In the genomic region with DNA sequence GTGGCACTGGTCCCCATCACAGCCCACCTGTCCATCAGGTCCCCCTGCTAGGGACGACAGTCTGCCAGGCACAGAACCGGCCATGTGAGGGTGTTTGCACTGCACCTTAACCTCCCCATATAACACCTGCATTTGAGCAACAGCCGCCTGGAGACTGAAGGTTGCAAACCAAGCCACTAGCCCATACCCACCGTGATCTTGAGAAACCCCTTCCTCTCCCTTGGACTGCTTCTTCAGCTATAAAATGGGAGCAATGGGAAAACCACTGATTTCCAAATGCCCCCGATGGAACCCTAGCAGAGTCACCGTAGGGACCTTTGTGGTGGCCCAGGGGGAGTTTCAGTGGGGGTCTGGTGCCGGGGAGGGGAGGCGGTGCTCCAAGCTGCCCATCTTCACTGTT, we compare ENCODE assay signal across 34 cellular contexts.
"Had no signal": no experiment of that assay in that cellular context is flagged by ENCODE, and none has a peak within 500 bp of the region (broad histone marks: within the 10 kb centered on the region; RNA-seq: fewer than 3 reads in every experiment).

No MANE protein-coding gene starts in this region.

- H3K4me3 Mint-ChIP-seq: activated B cell treated with CpG ODN at 0.5 μM for 24 hours; activated CD4-positive, alpha-beta memory T cell treated with anti-CD3 and anti-CD28 coated beads for 36 hours; activated CD4-positive, alpha-beta T cell treated with anti-CD3 and anti-CD28 coated beads, Interleukin-2, amount 10 ng/mL, durations not matched to agents 24 days and 14 days; activated CD8-positive, alpha-beta T cell treated with anti-CD3 and anti-CD28 coated beads for 36 hours; activated naive CD4-positive, alpha-beta T cell treated with anti-CD3 and anti-CD28 coated beads for 36 hours; activated naive CD8-positive, alpha-beta T cell treated with anti-CD3 and anti-CD28 coated beads for 36 hours; activated T-cell treated with anti-CD3 and anti-CD28 coated beads, Interleukin-2, amount 50 U/mL, for 4 hours; activated T-cell treated with anti-CD3 and anti-CD28 coated beads, Interleukin-2, amount 50 U/mL, for 72 hours; activated T-helper 1 cell treated with anti-CD3 and anti-CD28 coated beads, Interleukin-12 subunit alpha, Interleukin-12 subunit beta, Interleukin-2, Interleukin-4 antibody, amounts not matched to agents 30 ng/mL and 10 ng/mL and 1 ng/mL, durations not matched to agents 14 hours and 24 hours and 36 hours; activated T-helper 17 cell treated with anti-CD3 and anti-CD28 coated beads, Interleukin-2, amount 50 U/mL, for 72 hours; brain; central memory CD8-positive, alpha-beta T cell; T-cell; T-helper 17 cell had no signal

- H3K9me3 ChIP-seq: adrenal gland, ascending aorta had no signal

- H3K27ac Mint-ChIP-seq: activated B cell treated with CpG ODN at 0.5 μM for 24 hours; activated CD4-positive, alpha-beta memory T cell treated with anti-CD3 and anti-CD28 coated beads for 36 hours; activated CD4-positive, alpha-beta T cell treated with anti-CD3 and anti-CD28 coated beads, Interleukin-2, amount 10 ng/mL, durations not matched to agents 24 days and 14 days; activated CD8-positive, alpha-beta T cell treated with anti-CD3 and anti-CD28 coated beads for 36 hours; activated naive CD4-positive, alpha-beta T cell treated with anti-CD3 and anti-CD28 coated beads for 36 hours; activated naive CD8-positive, alpha-beta T cell treated with anti-CD3 and anti-CD28 coated beads for 36 hours; activated T-cell treated with anti-CD3 and anti-CD28 coated beads, Interleukin-2, amount 50 U/mL, for 72 hours; activated T-helper 1 cell treated with anti-CD3 and anti-CD28 coated beads, Interleukin-12 subunit alpha, Interleukin-12 subunit beta, Interleukin-2, Interleukin-4 antibody, amounts not matched to agents 30 ng/mL and 10 ng/mL and 1 ng/mL, durations not matched to agents 14 hours and 24 hours and 36 hours; activated T-helper 17 cell treated with anti-CD3 and anti-CD28 coated beads, Interleukin-2, amount 50 U/mL, for 72 hours; brain; T-cell; T-helper 17 cell had no signal

- H3K9me3 Mint-ChIP-seq: activated CD4-positive, alpha-beta T cell treated with anti-CD3 and anti-CD28 coated beads, Interleukin-2, amount 10 ng/mL, durations not matched to agents 24 days and 14 days; activated T-helper 1 cell treated with anti-CD3 and anti-CD28 coated beads, Interleukin-12 subunit alpha, Interleukin-12 subunit beta, Interleukin-2, Interleukin-4 antibody, amounts not matched to agents 30 ng/mL and 10 ng/mL and 1 ng/mL, durations not matched to agents 14 hours and 24 hours and 36 hours; central memory CD8-positive, alpha-beta T cell had no signal

- H3K4me1 ChIP-seq: adrenal gland, ascending aorta had no signal

- ATAC-seq: activated CD8-positive, alpha-beta T cell treated with anti-CD3 and anti-CD28 coated beads for 36 hours; activated naive CD4-positive, alpha-beta T cell treated with anti-CD3 and anti-CD28 coated beads, Interleukin-2, amount 50 U/mL, for 72 hours; activated T-cell treated with anti-CD3 and anti-CD28 coated beads, Interleukin-2, amount 50 U/mL, for 4 hours; activated T-cell treated with anti-CD3 and anti-CD28 coated beads, Interleukin-2, amount 50 U/mL, for 72 hours; activated T-helper 17 cell treated with anti-CD3 and anti-CD28 coated beads, Interleukin-2, amount 50 U/mL, for 72 hours; T-cell; T-helper 17 cell had no signal

- H3K4me1 Mint-ChIP-seq: activated B cell treated with CpG ODN at 0.5 μM for 24 hours; activated CD4-positive, alpha-beta T cell treated with anti-CD3 and anti-CD28 coated beads, Interleukin-2, amount 10 ng/mL, durations not matched to agents 24 days and 14 days; activated naive CD8-positive, alpha-beta T cell treated with anti-CD3 and anti-CD28 coated beads for 36 hours; activated T-helper 17 cell treated with anti-CD3 and anti-CD28 coated beads, Interleukin-2, amount 50 U/mL, for 72 hours; brain; central memory CD8-positive, alpha-beta T cell; T-cell; T-helper 17 cell had no signal

- H3K27me3 Mint-ChIP-seq: activated CD4-positive, alpha-beta memory T cell treated with anti-CD3 and anti-CD28 coated beads for 36 hours; activated CD4-positive, alpha-beta T cell treated with anti-CD3 and anti-CD28 coated beads, Interleukin-2, amount 10 ng/mL, durations not matched to agents 24 days and 14 days; activated naive CD8-positive, alpha-beta T cell treated with anti-CD3 and anti-CD28 coated beads for 36 hours; activated T-helper 17 cell treated with anti-CD3 and anti-CD28 coated beads, Interleukin-2, amount 50 U/mL, for 72 hours; central memory CD8-positive, alpha-beta T cell; T-helper 17 cell had no signal

- H3K36me3 Mint-ChIP-seq: activated CD4-positive, alpha-beta memory T cell treated with anti-CD3 and anti-CD28 coated beads for 36 hours; activated naive CD8-positive, alpha-beta T cell treated with anti-CD3 and anti-CD28 coated beads for 36 hours; brain; T-cell had no signal

- H3K27ac ChIP-seq: adrenal gland, ascending aorta, cardiac muscle cell, VCaP had no signal

- H3K36me3 ChIP-seq: adrenal gland, ascending aorta, cardiac muscle cell had no signal

- DNase-seq: activated B cell treated with CpG ODN at 0.5 μM for 24 hours; activated CD4-positive, alpha-beta memory T cell treated with anti-CD3 and anti-CD28 coated beads for 36 hours; activated CD4-positive, alpha-beta T cell treated with anti-CD3 and anti-CD28 coated beads for 4 hours; activated CD4-positive, alpha-beta T cell treated with anti-CD3 and anti-CD28 coated beads, Interleukin-2, amount 10 ng/mL, durations not matched to agents 24 days and 14 days; activated CD4-positive, alpha-beta T cell treated with anti-CD3 and anti-CD28 coated beads, Interleukin-2, amount 50 U/mL, for 1 hour; activated CD4-positive, alpha-beta T cell treated with anti-CD3 and anti-CD28 coated beads, Interleukin-2, amount 50 U/mL, for 4 hours; activated CD4-positive, CD25-positive, alpha-beta regulatory T cell treated with anti-CD3 and anti-CD28 coated beads, Interleukin-2, amount 50 U/mL, for 72 hours; activated CD8-positive, alpha-beta memory T cell treated with anti-CD3 and anti-CD28 coated beads, Interleukin-2, amount 50 U/mL, for 4 hours; activated CD8-positive, alpha-beta T cell treated with anti-CD3 and anti-CD28 coated beads for 36 hours; activated effector memory CD4-positive, alpha-beta T cell treated with anti-CD3 and anti-CD28 coated beads, Interleukin-2, amount 50 U/mL, for 16 hours; activated gamma-delta T cell treated with Interleukin-2 at 50 U/mL for 16 hours; activated naive CD4-positive, alpha-beta T cell; activated naive CD4-positive, alpha-beta T cell treated with anti-CD3 and anti-CD28 coated beads for 36 hours; activated naive CD4-positive, alpha-beta T cell treated with anti-CD3 and anti-CD28 coated beads, Interleukin-2, amount 50 U/mL, for 16 hours; activated naive CD8-positive, alpha-beta T cell treated with anti-CD3 and anti-CD28 coated beads for 36 hours; activated T-cell treated with anti-CD3 and anti-CD28 coated beads for 4 hours; activated T-cell treated with anti-CD3 and anti-CD28 coated beads, Interleukin-2, amount 50 U/mL, for 1 hour; activated T-cell treated with anti-CD3 and anti-CD28 coated beads, Interleukin-2, amount 50 U/mL, for 4 hours; activated T-cell treated with anti-CD3 and anti-CD28 coated beads, Interleukin-2, amount 50 U/mL, for 72 hours; adrenal gland; amniotic stem cell; caudate nucleus; cerebellar nuclear complex; T-cell; T-helper 17 cell; T-helper 9 cell had no signal

- H3K27me3 ChIP-seq: ascending aorta, cardiac muscle cell had no signal

- H3K4me3 ChIP-seq: adrenal gland, ascending aorta, cardiac muscle cell had no signal
